ENCODE assay signal across 18 cellular contexts in genomic region chr5:106964102-106964501, GRCh38.
A peak's percentile ranks its signal among the peaks of the same experiment; 100 is the strongest.
DNase-seq lines count a peak whose midpoint lies in the region; ATAC-seq and TF ChIP-seq lines count a peak whose summit lies in the region.
"Had no signal": no experiment of that assay in that cellular context is flagged by ENCODE, and none has a peak within 500 bp of the region (broad histone marks: within the 10 kb centered on the region; RNA-seq: fewer than 3 reads in every experiment).

No MANE protein-coding gene starts in this region.

- no peak overlapping the region for H3K4me3 Mint-ChIP-seq in MCF 10A (ENCODE audit: unreplicated experiment)
- H3K4me3 Mint-ChIP-seq in stimulated activated effector memory CD8-positive, alpha-beta T cell treated with anti-CD3 and anti-CD28 coated beads, Interleukin-12 subunit alpha, Interleukin-12 subunit beta, amount 100 ng/mL, for 72 hours: no peak overlapping the region
- H3K4me3 Mint-ChIP-seq: activated CD8-positive, alpha-beta memory T cell treated with anti-CD3 and anti-CD28 coated beads, Interleukin-2, amount 10 ng/mL, durations not matched to agents 7 days and 5 days had no signal

- no peak for TF ChIP-seq POLR2A in breast epithelium (IDR thresholded peaks at IDR 0.05)

- H3K36me3 ChIP-seq in breast epithelium: no peaks in the 10 kb centered on the region

- TF ChIP-seq CTCF in MCF 10A (IDR thresholded peaks at IDR 0.05; ENCODE audit: unreplicated experiment): no peak
- TF ChIP-seq CTCF in breast epithelium (IDR thresholded peaks at IDR 0.05): no peak
- no peak for TF ChIP-seq CTCF in fibroblast of villous mesenchyme (IDR thresholded peaks at IDR 0.05; ENCODE audit: insufficient read depth, low read depth, low read length)

- H3K36me3 Mint-ChIP-seq in MCF 10A (ENCODE audit: insufficient read depth, unreplicated experiment): peaks cover 6% of the 10 kb centered on the region
- H3K36me3 Mint-ChIP-seq in stimulated activated effector memory CD8-positive, alpha-beta T cell treated with anti-CD3 and anti-CD28 coated beads, Interleukin-12 subunit alpha, Interleukin-12 subunit beta, amount 100 ng/mL, for 72 hours: no peaks in the 10 kb centered on the region
- H3K36me3 Mint-ChIP-seq: activated CD8-positive, alpha-beta memory T cell treated with anti-CD3 and anti-CD28 coated beads, Interleukin-2, amount 10 ng/mL, durations not matched to agents 7 days and 5 days had no signal

- no peaks in the 10 kb centered on the region for H3K4me1 ChIP-seq in breast epithelium

- no peaks in the 10 kb centered on the region for H3K27me3 ChIP-seq in breast epithelium

- no peak overlapping the region for H3K27ac ChIP-seq in breast epithelium

- CTCF ChIA-PET in MCF 10A (lab: Yijun Ruan, JAX): interaction anchor here (0.6 to 0.7 kb wide), 2 partner anchors 711 to 1039 kb away, joined by 3 read pairs; no protein-coding TSS in a partner anchor

- POLR2A ChIA-PET in MCF 10A (lab: Yijun Ruan, JAX): no interaction called here

- BruUV-seq in MCF 10A (replicated peaks; lab: Mats Ljungman, UMichigan): no TSS peak

- H3K9me3 Mint-ChIP-seq in MCF 10A (ENCODE audit: unreplicated experiment): peaks cover 5% of the 10 kb centered on the region
- peaks cover 3% of the 10 kb centered on the region for H3K9me3 Mint-ChIP-seq in stimulated activated effector memory CD8-positive, alpha-beta T cell treated with anti-CD3 and anti-CD28 coated beads, Interleukin-12 subunit alpha, Interleukin-12 subunit beta, amount 100 ng/mL, for 72 hours

- H3K9me3 ChIP-seq in breast epithelium: no peaks in the 10 kb centered on the region

- ATAC-seq in stimulated activated effector memory CD8-positive, alpha-beta T cell treated with anti-CD3 and anti-CD28 coated beads, Interleukin-12 subunit alpha, Interleukin-12 subunit beta, amount 100 ng/mL, for 72 hours: no peak
- ATAC-seq: activated CD8-positive, alpha-beta memory T cell treated with anti-CD3 and anti-CD28 coated beads, Interleukin-2, amount 10 ng/mL, durations not matched to agents 7 days and 5 days had no signal

- H3K27me3 Mint-ChIP-seq in MCF 10A (ENCODE audit: insufficient read depth, unreplicated experiment): no peaks in the 10 kb centered on the region
- H3K27me3 Mint-ChIP-seq: activated CD8-positive, alpha-beta memory T cell treated with anti-CD3 and anti-CD28 coated beads, Interleukin-2, amount 10 ng/mL, durations not matched to agents 7 days and 5 days had no signal

- no peak overlapping the region for H3K27ac Mint-ChIP-seq in MCF 10A (ENCODE audit: low read depth, unreplicated experiment)
- H3K27ac Mint-ChIP-seq in stimulated activated effector memory CD8-positive, alpha-beta T cell treated with anti-CD3 and anti-CD28 coated beads, Interleukin-12 subunit alpha, Interleukin-12 subunit beta, amount 100 ng/mL, for 72 hours: no peak overlapping the region
- H3K27ac Mint-ChIP-seq: activated CD8-positive, alpha-beta memory T cell treated with anti-CD3 and anti-CD28 coated beads, Interleukin-2, amount 10 ng/mL, durations not matched to agents 7 days and 5 days had no signal

- DNase-seq in MCF 10A (ENCODE audit: unreplicated experiment) (peak; percentile 39), breast epithelium (ENCODE audit: low spot score in 2 of 2) (no peak), amniotic epithelial cell (ENCODE audit: low read depth) (peak; percentile 32), fibroblast of villous mesenchyme (ENCODE audit: low read depth) (peak; percentile 2), ecto neural progenitor cell (ENCODE audit: low spot score) (no peak)
- DNase-seq in stimulated activated effector memory CD8-positive, alpha-beta T cell treated with anti-CD3 and anti-CD28 coated beads, Interleukin-12 subunit alpha, Interleukin-12 subunit beta, amount 100 ng/mL, for 72 hours (ENCODE audit: low spot score in 2 of 2): no peak
- DNase-seq in stimulated activated CD4-positive, alpha-beta T cell treated with anti-CD3 and anti-CD28 coated beads, Interleukin-4, amount 100 ng/mL, for 24 hours: no peak
- no peak for DNase-seq in activated naive CD4-positive, alpha-beta T cell treated with anti-CD3 and anti-CD28 coated beads, Interleukin-2, amount 50 U/mL, for 16 hours
- DNase-seq: activated CD8-positive, alpha-beta memory T cell treated with anti-CD3 and anti-CD28 coated beads, Interleukin-2, amount 10 ng/mL, durations not matched to agents 7 days and 5 days; activated gamma-delta T cell treated with Interleukin-2 at 50 U/mL for 16 hours; COR-L47; mesendoderm; NCI-H1048; NCI-H2227 treated with DMSO at 0.1 percent for 48 hours; nucleus accumbens; OCI-M1; substantia nigra; SW 1271 had no signal

- peaks cover 4% of the 10 kb centered on the region for H3K4me1 Mint-ChIP-seq in MCF 10A (ENCODE audit: insufficient read depth, unreplicated experiment)
- no peaks in the 10 kb centered on the region for H3K4me1 Mint-ChIP-seq in stimulated activated effector memory CD8-positive, alpha-beta T cell treated with anti-CD3 and anti-CD28 coated beads, Interleukin-12 subunit alpha, Interleukin-12 subunit beta, amount 100 ng/mL, for 72 hours
- H3K4me1 Mint-ChIP-seq: activated CD8-positive, alpha-beta memory T cell treated with anti-CD3 and anti-CD28 coated beads, Interleukin-2, amount 10 ng/mL, durations not matched to agents 7 days and 5 days had no signal

- no peak overlapping the region for H3K4me3 ChIP-seq in breast epithelium
- H3K4me3 ChIP-seq in fibroblast of villous mesenchyme (ENCODE audit: low read depth, low read length): no peak overlapping the region

- intact Hi-C loops in MCF 10A (cut with micrococcal nuclease) (no loop called here), breast epithelium (cut with DNase I; ENCODE audit: low total_unique reads) (no loop called here)

Comparison
In these comparisons a context has a peak if more than half of its experiments do, and no peak if none do; other contexts are left out.
1. DNase-seq: peak in MCF 10A (single experiment), amniotic epithelial cell (single experiment) and fibroblast of villous mesenchyme (single experiment); none in breast epithelium (0 of 2), ecto neural progenitor cell (single experiment), stimulated activated effector memory CD8-positive, alpha-beta T cell treated with anti-CD3 and anti-CD28 coated beads, Interleukin-12 subunit alpha, Interleukin-12 subunit beta, amount 100 ng/mL, for 72 hours (0 of 2), stimulated activated CD4-positive, alpha-beta T cell treated with anti-CD3 and anti-CD28 coated beads, Interleukin-4, amount 100 ng/mL, for 24 hours (single experiment) and activated naive CD4-positive, alpha-beta T cell treated with anti-CD3 and anti-CD28 coated beads, Interleukin-2, amount 50 U/mL, for 16 hours (single experiment).